Comparison of ENCODE assay signal across 8 cellular contexts in the genomic region with DNA sequence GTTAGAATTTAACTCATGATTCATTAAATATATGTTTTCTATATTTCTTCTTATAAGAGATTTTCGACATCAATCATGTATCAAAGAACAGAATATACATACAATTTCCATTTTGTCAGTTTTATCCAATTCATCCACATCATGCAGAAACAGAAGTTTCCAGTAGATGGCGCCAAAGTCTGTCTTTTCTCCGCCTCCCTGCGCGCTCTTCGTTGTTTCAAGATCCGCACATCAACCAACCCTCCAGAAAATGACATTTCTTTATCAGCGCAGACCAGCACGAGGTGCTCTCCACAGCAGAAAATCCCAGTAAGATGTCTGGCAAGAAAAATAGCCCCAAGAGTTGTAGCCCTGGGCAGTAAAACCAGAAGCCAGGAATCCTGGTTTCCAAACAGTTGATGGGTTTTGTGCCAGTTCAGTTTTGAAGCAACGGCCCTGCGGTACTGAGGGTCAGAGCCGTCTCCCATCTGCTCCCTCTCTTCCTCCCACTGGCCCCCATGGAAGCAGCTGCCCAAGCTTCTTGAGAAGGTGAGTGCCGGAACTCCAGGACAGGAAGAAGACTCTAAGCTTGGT. TPM values are rescaled to one million over a fixed set of nuclear protein-coding genes. Genes with fewer than 3 reads are reported as not detected.
DNase-seq lines count a peak whose midpoint lies in the region; ATAC-seq, FAIRE-seq and TF ChIP-seq lines count a peak whose summit lies in the region.

No MANE protein-coding gene starts in this region.

- peak; percentile 98 for TF ChIP-seq CTCF in D721Med (IDR thresholded peaks at IDR 0.05; ENCODE audit: insufficient read depth, missing control alignments)
- peak; percentile 89 for TF ChIP-seq CTCF in mesothelial cell of epicardium (IDR thresholded peaks at IDR 0.05; ENCODE audit: unreplicated experiment)

- intact Hi-C loops in activated CD4-positive, alpha-beta memory T cell treated with anti-CD3 and anti-CD28 coated beads for 36 hours (cut with micrococcal nuclease), result loop anchor here (1.0 to 10.0 kb wide), 5 partner anchors 387 to 1459 kb away; a partner anchor contains a TSS

- DNase-seq in D721Med (ENCODE audit: insufficient read length, low spot score) (peak; percentile 94), NCI-H748 treated with DMSO at 0.1 percent for 48 hours (lab: John Stamatoyannopoulos, UW) (peak; percentile 35), mesothelial cell of epicardium (ENCODE audit: low spot score in 2 of 2, unreplicated experiment in 2 of 2) (peak; percentile 34 to 71)
- DNase-seq in activated CD4-positive, alpha-beta memory T cell treated with anti-CD3 and anti-CD28 coated beads for 36 hours, result peak; percentile 69
- DNase-seq in effector memory CD8-positive, alpha-beta T cell, result peak; percentile 54 to 63 (median 61)
- DNase-seq in stimulated activated naive B cell treated with anti-CD40 and anti-IgM and Interleukin-4, amounts not matched to agents 10 μg/mL and 1 μg/mL and 100 μg/mL, for 72 hours, result peak; percentile 21

- POLR2A ChIA-PET in activated CD4-positive, alpha-beta memory T cell treated with anti-CD3 and anti-CD28 coated beads for 36 hours (lab: Charles Lee), result no interaction called here

- no peak overlapping the region for H3K4me3 Mint-ChIP-seq in activated CD4-positive, alpha-beta memory T cell treated with anti-CD3 and anti-CD28 coated beads for 36 hours
- H3K4me3 Mint-ChIP-seq in effector memory CD8-positive, alpha-beta T cell, result no peak overlapping the region
- no peak overlapping the region for H3K4me3 Mint-ChIP-seq in mesothelial cell of epicardium
- H3K4me3 Mint-ChIP-seq in stimulated activated naive B cell treated with anti-CD40 and anti-IgM and Interleukin-4, amounts not matched to agents 10 μg/mL and 1 μg/mL and 100 μg/mL, for 72 hours, result no peak overlapping the region

- H3K4me1 Mint-ChIP-seq in activated CD4-positive, alpha-beta memory T cell treated with anti-CD3 and anti-CD28 coated beads for 36 hours (ENCODE audit: low read depth), result peaks cover 5% of the 10 kb centered on the region
- no peaks in the 10 kb centered on the region for H3K4me1 Mint-ChIP-seq in effector memory CD8-positive, alpha-beta T cell (ENCODE audit: low read depth in 2 of 2)
- peaks cover 3% of the 10 kb centered on the region for H3K4me1 Mint-ChIP-seq in mesothelial cell of epicardium
- H3K4me1 Mint-ChIP-seq in stimulated activated naive B cell treated with anti-CD40 and anti-IgM and Interleukin-4, amounts not matched to agents 10 μg/mL and 1 μg/mL and 100 μg/mL, for 72 hours, result peaks cover 0 to 5% of the 10 kb centered on the region in 2 donors

- no peaks in the 10 kb centered on the region for H3K36me3 Mint-ChIP-seq in activated CD4-positive, alpha-beta memory T cell treated with anti-CD3 and anti-CD28 coated beads for 36 hours
- no peaks in the 10 kb centered on the region for H3K36me3 Mint-ChIP-seq in effector memory CD8-positive, alpha-beta T cell (ENCODE audit: insufficient read depth)
- no peaks in the 10 kb centered on the region for H3K36me3 Mint-ChIP-seq in mesothelial cell of epicardium
- H3K36me3 Mint-ChIP-seq in stimulated activated naive B cell treated with anti-CD40 and anti-IgM and Interleukin-4, amounts not matched to agents 10 μg/mL and 1 μg/mL and 100 μg/mL, for 72 hours, result no peaks in the 10 kb centered on the region

- CTCF ChIA-PET in activated CD4-positive, alpha-beta memory T cell treated with anti-CD3 and anti-CD28 coated beads for 36 hours (lab: Charles Lee), result interaction anchor here (0.9 to 2.5 kb wide), 9 partner anchors 11 to 1458 kb away, joined by 3 to 17 read pairs (median 3); a partner anchor contains a TSS

- no peak overlapping the region for H3K27ac Mint-ChIP-seq in activated CD4-positive, alpha-beta memory T cell treated with anti-CD3 and anti-CD28 coated beads for 36 hours
- no peak overlapping the region for H3K27ac Mint-ChIP-seq in effector memory CD8-positive, alpha-beta T cell
- no peak overlapping the region for H3K27ac Mint-ChIP-seq in mesothelial cell of epicardium
- no peak overlapping the region for H3K27ac Mint-ChIP-seq in stimulated activated naive B cell treated with anti-CD40 and anti-IgM and Interleukin-4, amounts not matched to agents 10 μg/mL and 1 μg/mL and 100 μg/mL, for 72 hours

- H3K27me3 Mint-ChIP-seq in activated CD4-positive, alpha-beta memory T cell treated with anti-CD3 and anti-CD28 coated beads for 36 hours, result no peaks in the 10 kb centered on the region
- H3K27me3 Mint-ChIP-seq in effector memory CD8-positive, alpha-beta T cell, result no peaks in the 10 kb centered on the region
- peaks cover 2% of the 10 kb centered on the region for H3K27me3 Mint-ChIP-seq in mesothelial cell of epicardium (ENCODE audit: low read depth)
- H3K27me3 Mint-ChIP-seq in stimulated activated naive B cell treated with anti-CD40 and anti-IgM and Interleukin-4, amounts not matched to agents 10 μg/mL and 1 μg/mL and 100 μg/mL, for 72 hours, result no peaks in the 10 kb centered on the region

- H3K9me3 Mint-ChIP-seq in activated CD4-positive, alpha-beta memory T cell treated with anti-CD3 and anti-CD28 coated beads for 36 hours, result no peaks in the 10 kb centered on the region
- H3K9me3 Mint-ChIP-seq in effector memory CD8-positive, alpha-beta T cell, result no peaks in the 10 kb centered on the region
- H3K9me3 Mint-ChIP-seq in mesothelial cell of epicardium, result no peaks in the 10 kb centered on the region
- no peaks in the 10 kb centered on the region for H3K9me3 Mint-ChIP-seq in stimulated activated naive B cell treated with anti-CD40 and anti-IgM and Interleukin-4, amounts not matched to agents 10 μg/mL and 1 μg/mL and 100 μg/mL, for 72 hours

- ATAC-seq in HG02571 (IDR thresholded peaks at IDR 0.05; ENCODE audit: unreplicated experiment) (peak; percentile 46), HG02884 (IDR thresholded peaks at IDR 0.05; ENCODE audit: unreplicated experiment) (no peak)
- ATAC-seq in effector memory CD8-positive, alpha-beta T cell (replicated peaks), result peak; percentile 68
- ATAC-seq in stimulated activated naive B cell treated with anti-CD40 and anti-IgM and Interleukin-4, amounts not matched to agents 10 μg/mL and 1 μg/mL and 100 μg/mL, for 72 hours (replicated peaks), result peak; percentile 61 to 72

- FAIRE-seq in D721Med (lab: Jason Lieb, UNC), result no peak

RNA-seq across cellular contexts. Expression of a gene that starts 38.6 kb away (rescaled TPM):
- total RNA-seq in activated CD4-positive, alpha-beta memory T cell treated with anti-CD3 and anti-CD28 coated beads for 36 hours, result 1 to 10 TPM; 5.6 TPM
- total RNA-seq in mesothelial cell of epicardium, result 22.1 to 25.2 TPM (median 23.1 TPM) in 3 replicates

RNA-seq across cellular contexts. Expression of a gene that starts 38.8 kb away (rescaled TPM):
- under 1 TPM; 0.05 to 0.07 TPM for total RNA-seq in activated CD4-positive, alpha-beta memory T cell treated with anti-CD3 and anti-CD28 coated beads for 36 hours
- total RNA-seq in mesothelial cell of epicardium, result 42.4 to 45.5 TPM (median 45.0 TPM) in 3 replicates

Comparison
In these comparisons a context has a peak if more than half of its experiments do, and no peak if none do; other contexts are left out.
1. DNase-seq: peak in every context shown above with its lines; median percentile 94 in D721Med; 69 in activated CD4-positive, alpha-beta memory T cell treated with anti-CD3 and anti-CD28 coated beads for 36 hours; 61 in effector memory CD8-positive, alpha-beta T cell; 52 in mesothelial cell of epicardium; 35 in NCI-H748 treated with DMSO at 0.1 percent for 48 hours; 21 in stimulated activated naive B cell treated with anti-CD40 and anti-IgM and Interleukin-4, amounts not matched to agents 10 μg/mL and 1 μg/mL and 100 μg/mL, for 72 hours.
2. RNA of a gene that starts 38.8 kb away (total RNA-seq): 42.4 to 45.5 TPM in mesothelial cell of epicardium; 0.05 to 0.07 TPM in activated CD4-positive, alpha-beta memory T cell treated with anti-CD3 and anti-CD28 coated beads for 36 hours; every median in the first group is over 10 times any median in the second.